ENCODE assay signal across 17 cellular contexts in the genomic region with DNA sequence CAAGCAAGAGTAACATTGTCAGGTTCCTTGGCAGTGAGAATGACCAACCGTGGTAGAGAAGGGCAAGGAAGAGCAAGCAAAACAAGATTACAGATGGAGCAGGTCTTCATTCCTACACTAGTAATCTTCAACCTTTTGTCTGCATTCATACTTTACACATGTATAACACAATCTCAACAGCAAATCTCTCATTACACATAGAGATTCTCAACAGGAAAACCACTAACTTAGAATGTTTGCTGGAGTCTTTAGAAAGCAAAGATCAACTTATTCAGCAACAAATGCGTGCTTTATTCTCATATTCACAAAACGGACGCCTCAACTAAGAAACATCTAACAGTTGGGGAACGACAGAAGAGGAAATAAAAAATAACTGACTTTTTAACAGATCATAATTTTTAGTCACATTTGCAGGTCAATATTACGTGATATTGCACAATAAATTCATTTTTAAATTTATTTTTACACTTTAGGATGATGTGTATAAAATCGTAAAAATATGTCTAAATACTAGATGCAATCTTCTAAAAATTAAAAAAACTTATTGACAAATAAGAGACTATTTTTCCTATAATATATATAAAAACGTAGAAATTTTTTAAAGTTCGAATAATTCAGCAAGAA.
DNase-seq lines count a peak whose midpoint lies in the region; ATAC-seq, FAIRE-seq and TF ChIP-seq lines count a peak whose summit lies in the region.
"Had no signal": no experiment of that assay in that cellular context is flagged by ENCODE, and none has a peak within 500 bp of the region (broad histone marks: within the 10 kb centered on the region; RNA-seq: fewer than 3 reads in every experiment).

No MANE protein-coding gene starts in this region.

- no peak overlapping the region for H3K27ac ChIP-seq in CD4-positive, alpha-beta memory T cell (ENCODE audit: low read depth, low read length)
- H3K27ac ChIP-seq in ovary (no peak overlapping the region), upper lobe of left lung (no peak overlapping the region)
- H3K27ac ChIP-seq: foreskin keratinocyte, SK-N-MC had no signal

- POLR2A ChIA-PET in CD4-positive, alpha-beta memory T cell (lab: Charles Lee; ENCODE audit: partially characterized antibody) = no interaction called here

- H3K27me3 Mint-ChIP-seq in CD4-positive, alpha-beta memory T cell = no peaks in the 10 kb centered on the region
- no peaks in the 10 kb centered on the region for H3K27me3 Mint-ChIP-seq in immature natural killer cell (ENCODE audit: low read depth in 3 of 3)
- H3K27me3 Mint-ChIP-seq: B cell had no signal

- peaks cover 47% of the 10 kb centered on the region for H3K4me1 ChIP-seq in CD4-positive, alpha-beta memory T cell (ENCODE audit: insufficient read depth, low read length)
- no peaks in the 10 kb centered on the region for H3K4me1 ChIP-seq in ovary (ENCODE audit: insufficient read depth)
- H3K4me1 ChIP-seq in upper lobe of left lung = peaks cover 0 to 17% (median 2%) of the 10 kb centered on the region in 4 donors
- H3K4me1 ChIP-seq: foreskin keratinocyte had no signal

- H3K4me1 Mint-ChIP-seq in CD4-positive, alpha-beta memory T cell = peaks cover 36 to 56% (median 45%) of the 10 kb centered on the region in 4 donors
- peaks cover 35 to 53% of the 10 kb centered on the region in 2 donors for H3K4me1 Mint-ChIP-seq in immature natural killer cell

- 93 to 95% (median 94%) methylated on average over 9 of the region's 9 CpGs for WGBS in ovary, 3 donors
- WGBS in upper lobe of left lung, 2 donors = 74 to 81% methylated on average over 9 of the region's 9 CpGs

- H3K36me3 ChIP-seq in CD4-positive, alpha-beta memory T cell (ENCODE audit: insufficient read depth, low read length) = no peaks in the 10 kb centered on the region
- no peaks in the 10 kb centered on the region for H3K36me3 ChIP-seq in ovary
- H3K36me3 ChIP-seq in upper lobe of left lung = peaks cover 0 to 33% (median 3%) of the 10 kb centered on the region in 4 donors

- H3K9me3 ChIP-seq in CD4-positive, alpha-beta memory T cell (ENCODE audit: control insufficient read depth in 1 of 2, low read length in 2 of 2) = no peaks in the 10 kb centered on the region
- H3K9me3 ChIP-seq in ovary (no peaks in the 10 kb centered on the region), upper lobe of left lung (no peaks in the 10 kb centered on the region)

- H3K27me3 ChIP-seq in CD4-positive, alpha-beta memory T cell (ENCODE audit: insufficient read depth, low read length) = no peaks in the 10 kb centered on the region
- no peaks in the 10 kb centered on the region for H3K27me3 ChIP-seq in ovary
- no peaks in the 10 kb centered on the region for H3K27me3 ChIP-seq in upper lobe of left lung
- H3K27me3 ChIP-seq: foreskin keratinocyte had no signal

- peak overlapping the region; percentile 17 to 90 (median 39) for H3K27ac Mint-ChIP-seq in CD4-positive, alpha-beta memory T cell
- peak overlapping the region; percentile 13 to 77 (median 52) for H3K27ac Mint-ChIP-seq in immature natural killer cell
- H3K27ac Mint-ChIP-seq: B cell had no signal

- FAIRE-seq in GM12891 (lab: Jason Lieb, UNC) = peak; percentile 64
- FAIRE-seq in TTC549 (lab: Jason Lieb, UNC) = peak; percentile 93

- H3K4me3 Mint-ChIP-seq in CD4-positive, alpha-beta memory T cell = peak overlapping the region; percentile 37 to 81 (median 60)
- H3K4me3 Mint-ChIP-seq in immature natural killer cell = peak overlapping the region in 4 of 5 donors; percentile 8 to 57 (median 18)
- H3K4me3 Mint-ChIP-seq: B cell, HFFc6 had no signal

- no peak for TF ChIP-seq EP300 in ovary (IDR thresholded peaks at IDR 0.05)
- no peak for TF ChIP-seq EP300 in upper lobe of left lung (IDR thresholded peaks at IDR 0.05)

- ATAC-seq in upper lobe of left lung (ENCODE audit: low FRiP score in 2 of 2) = no peak
- ATAC-seq: foreskin keratinocyte had no signal

- intact Hi-C loops in CD4-positive, alpha-beta memory T cell (cut with micrococcal nuclease) = loop anchor here (5.0 kb wide), 1 partner anchor 38 kb away; no protein-coding TSS in a partner anchor
- intact Hi-C loops in ovary (cut with DNase I) = loop anchor here in 1 of 4 donors (10.0 kb wide), 1 partner anchor 170 kb away; no protein-coding TSS in a partner anchor
- intact Hi-C loops in head of caudate nucleus (cut with DNase I) = no loop called here

- H3K4me3 ChIP-seq in CD4-positive, alpha-beta memory T cell (ENCODE audit: low read length in 2 of 2) = no peak overlapping the region
- H3K4me3 ChIP-seq in ovary (no peak overlapping the region), upper lobe of left lung (no peak overlapping the region)
- H3K4me3 ChIP-seq: SK-N-MC had no signal

- no peaks in the 10 kb centered on the region for H3K9me3 Mint-ChIP-seq in CD4-positive, alpha-beta memory T cell
- H3K9me3 Mint-ChIP-seq in immature natural killer cell = no peaks in the 10 kb centered on the region
- H3K9me3 Mint-ChIP-seq: HFFc6 had no signal

- no peak for TF ChIP-seq POLR2A in GM12891 (IDR thresholded peaks at IDR 0.05; ENCODE audit: low read depth, low read length)
- TF ChIP-seq POLR2A in ovary (IDR thresholded peaks at IDR 0.05) = no peak
- no peak for TF ChIP-seq POLR2A in upper lobe of left lung (IDR thresholded peaks at IDR 0.05)

- DNase-seq in CD4-positive, alpha-beta memory T cell = peak in 2 of 5 donors; percentile 16 to 41
- DNase-seq in GM12891 (ENCODE audit: insufficient read length, low spot score) (no peak), immature natural killer cell (no peak), SKM-1 (lab: John Stamatoyannopoulos, UW; ENCODE audit: unreplicated experiment) (no peak), ovary (no peak), upper lobe of left lung (no peak), head of caudate nucleus (no peak)
- DNase-seq: activated gamma-delta T cell; cortex of kidney; foreskin keratinocyte; HFFc6; NCI-H1436 treated with DMSO at 0.1 percent for 48 hours; NCI-H82; stimulated activated CD4-positive, alpha-beta T cell treated with anti-CD3 and anti-CD28 coated beads, Interleukin-12 subunit alpha, Interleukin-12 subunit beta, amount 100 ng/mL, for 4 hours had no signal

- no peak for TF ChIP-seq CTCF in ovary (IDR thresholded peaks at IDR 0.05)
- no peak for TF ChIP-seq CTCF in upper lobe of left lung (IDR thresholded peaks at IDR 0.05)

- H3K36me3 Mint-ChIP-seq in CD4-positive, alpha-beta memory T cell = peaks cover 11 to 47% of the 10 kb centered on the region in 2 donors
- H3K36me3 Mint-ChIP-seq in immature natural killer cell = no peaks in the 10 kb centered on the region

- CTCF ChIA-PET in CD4-positive, alpha-beta memory T cell (lab: Charles Lee; ENCODE audit: partially characterized antibody) = no interaction called here

TF ChIP-seq in GM12891, 5 proteins besides CTCF, POLR2A, EP300 and RAD21:
- no peak for TF ChIP-seq TAF1 (IDR thresholded peaks at IDR 0.05; ENCODE audit: low read depth, low read length)
- no peak for TF ChIP-seq POU2F2 (IDR thresholded peaks at IDR 0.05; ENCODE audit: low read depth, low read length)
